Comparison of ENCODE assay signal across 8 cellular contexts in the genomic region with DNA sequence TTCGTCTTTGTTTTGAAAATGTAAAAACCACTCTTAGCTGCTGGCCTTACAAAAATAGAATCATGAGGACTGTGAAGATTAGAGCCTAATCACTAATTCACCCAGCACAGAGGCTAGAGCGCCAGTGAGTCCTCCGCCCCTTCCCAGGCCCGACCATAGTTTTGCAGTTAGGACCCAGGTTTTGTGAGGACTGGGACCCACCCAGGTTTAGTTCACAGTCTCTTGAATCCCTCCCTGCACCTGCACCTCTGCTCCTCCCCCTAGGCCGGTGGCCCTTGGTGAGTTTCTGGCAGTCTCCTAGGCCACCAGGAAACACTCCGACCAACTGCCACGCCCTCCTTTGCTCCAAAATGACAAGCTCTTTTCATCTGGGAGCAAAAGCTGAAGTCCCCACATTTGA.
DNase-seq lines count a peak whose midpoint lies in the region; ATAC-seq and TF ChIP-seq lines count a peak whose summit lies in the region.

No MANE protein-coding gene starts in this region.

- no peak for TF ChIP-seq POLR2A in tibial nerve (IDR thresholded peaks at IDR 0.05)

- DNase-seq in AG09319 (ENCODE audit: extremely low read depth, low read depth) (no peak), GM13977 (ENCODE audit: low spot score) (peak; percentile 23), RWPE1 (ENCODE audit: low spot score) (peak; percentile 54), dorsolateral prefrontal cortex (peak in 1 of 10 donors; percentile 18), lung microvascular endothelial cell (ENCODE audit: low read depth in 2 of 2) (peak; percentile 11 to 30), tibial nerve (ENCODE audit: low spot score in 2 of 2) (no peak)
- DNase-seq in activated CD4-positive, CD25-positive, alpha-beta regulatory T cell (lab: John Stamatoyannopoulos, UW), result no peak

- peaks cover 0 to 6% (median 0%) of the 10 kb centered on the region in 3 donors for H3K36me3 ChIP-seq in tibial nerve

- TF ChIP-seq EP300 in tibial nerve (IDR thresholded peaks at IDR 0.05), result no peak

- H3K27ac ChIP-seq in RWPE1, result peak overlapping the region; percentile 80
- peak overlapping the region in 55 of 59 donors; percentile 79 to 99 (median 95) for H3K27ac ChIP-seq in dorsolateral prefrontal cortex
- peak overlapping the region in 1 of 4 donors; percentile 92 for H3K27ac ChIP-seq in tibial nerve

- no peaks in the 10 kb centered on the region for H3K9me3 ChIP-seq in tibial nerve

- POLR2A ChIA-PET in RWPE1 (lab: Yijun Ruan, JAX; ENCODE audit: low non-redundant PET), result no interaction called here

- WGBS in tibial nerve, 2 donors, result 2% methylated on average over 7 of the region's 7 CpGs

- H3K4me3 ChIP-seq in dorsolateral prefrontal cortex (peak overlapping the region; percentile 55 to 99 (median 92)), tibial nerve (peak overlapping the region; percentile 71 to 85 (median 76))

- H3K4me1 ChIP-seq in tibial nerve, result peaks cover 0 to 67% (median 11%) of the 10 kb centered on the region in 4 donors

- in situ Hi-C loops in GM13977 (cut with MboI; ENCODE audit: low pct_unique_long_range_greater_than_20kb, low sequenced_read_pairs, unreplicated experiment), result no loop called here

- H3K27me3 ChIP-seq in dorsolateral prefrontal cortex (no peaks in the 10 kb centered on the region), tibial nerve (no peaks in the 10 kb centered on the region)

- TF ChIP-seq CTCF in AG09319 (IDR thresholded peaks at IDR 0.05; ENCODE audit: low read depth, low read length) (0 out of 2 replicates have a peak, but pooled peaks have one; percentile 2), GM13977 (IDR thresholded peaks at IDR 0.05; ENCODE audit: extremely low read depth, insufficient read depth, missing control alignments) (no peak), RWPE1 (conservative IDR thresholded peaks at IDR 0.05; ENCODE audit: low read depth) (no peak), dorsolateral prefrontal cortex (IDR thresholded peaks at IDR 0.05 in 54 of 56, conservative IDR thresholded peaks at IDR 0.05 in 2 of 56; ENCODE audit: low read depth in 1 of 56, partially characterized antibody in 56 of 56) (peak in 9 of 56 donors; percentile 6 to 22 (median 14)), tibial nerve (IDR thresholded peaks at IDR 0.05) (no peak)

- peak; percentile 51 for ATAC-seq in HG03095 (IDR thresholded peaks at IDR 0.05; ENCODE audit: unreplicated experiment)

- intact Hi-C loops in dorsolateral prefrontal cortex (cut with DNase I), result loop anchor here in 1 of 2 donors (2.0 kb wide), 2 partner anchors 30 to 282 kb away; a partner anchor contains a TSS

- CTCF ChIA-PET in RWPE1 (lab: Yijun Ruan, JAX), result interaction anchor here (0.6 to 0.7 kb wide), 5 partner anchors 180 to 687 kb away, joined by 3 read pairs; no protein-coding TSS in a partner anchor

Comparison
In these comparisons a context has a peak if more than half of its experiments do, and no peak if none do; other contexts are left out.
1. DNase-seq: peak in GM13977 (single experiment), RWPE1 (single experiment) and lung microvascular endothelial cell (2 of 2); none in AG09319 (single experiment), tibial nerve (0 of 2) and activated CD4-positive, CD25-positive, alpha-beta regulatory T cell (0 of 4).